Comparison of ENCODE assay signal across 8 cellular contexts in genomic region chr21:41953831-41954653, GRCh38. TPM values are rescaled to one million over a fixed set of nuclear protein-coding genes. Genes with fewer than 3 reads are reported as not detected.
A peak's percentile ranks its signal among the peaks of the same experiment; 100 is the strongest.
DNase-seq lines count a peak whose midpoint lies in the region; ATAC-seq and TF ChIP-seq lines count a peak whose summit lies in the region.

C2CD2 (minus strand) TSS chr21:41954018; CDS start chr21:41953648, 370 bp downstream.

- TF ChIP-seq EP300 in suprapubic skin (IDR thresholded peaks at IDR 0.05) = no peak

- peaks cover 0 to 8% (median 0%) of the 10 kb centered on the region in 11 experiments; a peak in 4 of 22 replicates for H3K27me3 ChIP-seq in BLaER1 treated with 17β-estradiol and CSF1 and Interleukin-3, amounts not matched to agents 10 nM and 100 nM
- no peaks in the 10 kb centered on the region for H3K27me3 ChIP-seq in suprapubic skin

- H3K27ac ChIP-seq in BLaER1 treated with 17β-estradiol and CSF1 and Interleukin-3, amounts not matched to agents 10 nM and 100 nM = peak within 1 kb of the TSS; percentile 65 to 80 (median 75)
- H3K27ac ChIP-seq in suprapubic skin = peak within 1 kb of the TSS; percentile 74

- peak; percentile 54 for ATAC-seq in GM18867 (IDR thresholded peaks at IDR 0.05; ENCODE audit: unreplicated experiment)
- peak; percentile 82 for ATAC-seq in mucosa of descending colon

- intact Hi-C loops in mucosa of descending colon (cut with DNase I, micrococcal nuclease) = no loop called here

- TF ChIP-seq POLR2A in erythroblast (IDR thresholded peaks at IDR 0.05; ENCODE audit: low read length) (no peak), suprapubic skin (IDR thresholded peaks at IDR 0.05) (peak in 1 of 2 donors; percentile 4)

- no peak for TF ChIP-seq CTCF in WI38 (IDR thresholded peaks at IDR 0.05; ENCODE audit: low read depth, low read length)
- no peak for TF ChIP-seq CTCF in mucosa of descending colon (IDR thresholded peaks at IDR 0.05)
- TF ChIP-seq CTCF in suprapubic skin (IDR thresholded peaks at IDR 0.05) = no peak

- WGBS in suprapubic skin = 13% methylated on average over 11 of the region's 85 CpGs

- peak within 1 kb of the TSS; percentile 70 to 85 (median 75) for H3K4me3 ChIP-seq in BLaER1 treated with 17β-estradiol and CSF1 and Interleukin-3, amounts not matched to agents 10 nM and 100 nM
- H3K4me3 ChIP-seq in WI38 (ENCODE audit: low read depth, low read length) = peak within 1 kb of the TSS; percentile 77
- peak within 1 kb of the TSS; percentile 42 for H3K4me3 ChIP-seq in mucosa of descending colon
- peak within 1 kb of the TSS; percentile 64 for H3K4me3 ChIP-seq in suprapubic skin

- DNase-seq in HuH-7.5 (ENCODE audit: low spot score) = peak; percentile 78
- DNase-seq in erythroblast (lab: John Stamatoyannopoulos, UW) = peak; percentile 78 to 82
- DNase-seq in mucosa of descending colon = peak; percentile 68 to 80 (median 68)
- no peak for DNase-seq in suprapubic skin (ENCODE audit: low spot score in 2 of 2)
- no peak for DNase-seq in dedifferentiated amniotic fluid mesenchymal stem cell (ENCODE audit: extremely low spot score)

- peaks cover 0 to 6% (median 0%) of the 10 kb centered on the region in 11 experiments; a peak in 2 of 22 replicates for H3K9me3 ChIP-seq in BLaER1 treated with 17β-estradiol and CSF1 and Interleukin-3, amounts not matched to agents 10 nM and 100 nM (replicated peaks in 1 of 11)
- no peaks in the 10 kb centered on the region for H3K9me3 ChIP-seq in mucosa of descending colon
- H3K9me3 ChIP-seq in suprapubic skin = no peaks in the 10 kb centered on the region

- H3K4me2 ChIP-seq in BLaER1 treated with 17β-estradiol and CSF1 and Interleukin-3, amounts not matched to agents 10 nM and 100 nM = peak within 1 kb of the TSS; percentile 96 to 99 (median 99)

- peaks cover 23 to 66% (median 59%) of the 10 kb centered on the region in 10 experiments for H3K4me1 ChIP-seq in BLaER1 treated with 17β-estradiol and CSF1 and Interleukin-3, amounts not matched to agents 10 nM and 100 nM
- H3K4me1 ChIP-seq in mucosa of descending colon (ENCODE audit: low read depth) = peaks cover 7% of the 10 kb centered on the region
- peaks cover 57% of the 10 kb centered on the region for H3K4me1 ChIP-seq in suprapubic skin

- peaks cover 0 to 16% (median 7%) of the 10 kb centered on the region in 11 experiments; a peak in 10 of 22 replicates for H3K36me3 ChIP-seq in BLaER1 treated with 17β-estradiol and CSF1 and Interleukin-3, amounts not matched to agents 10 nM and 100 nM
- H3K36me3 ChIP-seq in mucosa of descending colon (ENCODE audit: low read depth) = no peaks in the 10 kb centered on the region
- H3K36me3 ChIP-seq in suprapubic skin = no peaks in the 10 kb centered on the region

- peaks cover 0 to 19% (median 6%) of the 10 kb centered on the region in 11 experiments; a peak in 9 of 22 replicates for H4K20me1 ChIP-seq in BLaER1 treated with 17β-estradiol and CSF1 and Interleukin-3, amounts not matched to agents 10 nM and 100 nM

- H3K9ac ChIP-seq in BLaER1 treated with 17β-estradiol and CSF1 and Interleukin-3, amounts not matched to agents 10 nM and 100 nM = peak within 1 kb of the TSS; percentile 73 to 90 (median 84)

RNA-seq across cellular contexts. Expression of gene C2CD2, which starts in this region (rescaled TPM):
- 10 to 100 TPM in 2 of 3 donors, 1 to 10 TPM in 1; 9.4 to 29.1 (median 17.8) TPM for total RNA-seq in mucosa of descending colon
- 10 to 100 TPM; 35.9 to 43.8 (median 38.9) TPM for total RNA-seq in suprapubic skin

Comparison
In these comparisons a context has a peak if more than half of its experiments do, and no peak if none do; other contexts are left out.
1. DNase-seq: peak in HuH-7.5 (single experiment), erythroblast (2 of 2) and mucosa of descending colon (3 of 3); none in suprapubic skin (0 of 2) and dedifferentiated amniotic fluid mesenchymal stem cell (single experiment).
2. Peak in every context shown above with its lines, with median percentiles within 50 percentile points of each other: H3K4me3 ChIP-seq.